In genomic region chr13:39982745-39983144, GRCh38 we compare ENCODE assay signal across 24 cellular contexts.
"Had no signal": no experiment of that assay in that cellular context is flagged by ENCODE, and none has a peak within 500 bp of the region (broad histone marks: within the 10 kb centered on the region; RNA-seq: fewer than 3 reads in every experiment).

No MANE protein-coding gene starts in this region.

- H3K4me3 Mint-ChIP-seq: activated B cell treated with CpG ODN at 0.5 μM for 24 hours; activated CD4-positive, alpha-beta memory T cell treated with anti-CD3 and anti-CD28 coated beads for 36 hours; activated CD4-positive, alpha-beta T cell treated with anti-CD3 and anti-CD28 coated beads, Interleukin-2, amount 10 ng/mL, durations not matched to agents 7 days and 5 days; activated naive CD4-positive, alpha-beta T cell treated with anti-CD3 and anti-CD28 coated beads for 36 hours; activated naive CD8-positive, alpha-beta T cell; activated T-cell treated with anti-CD3 and anti-CD28 coated beads, Interleukin-2, amount 50 U/mL, for 4 hours; T-cell had no signal

- H3K27ac ChIP-seq: brain microvascular endothelial cell, cardiac muscle cell, SK-N-MC had no signal

- H3K9me3 ChIP-seq: MG63 had no signal

- DNase-seq: activated B cell treated with CpG ODN at 0.5 μM for 24 hours; activated CD4-positive, alpha-beta memory T cell treated with anti-CD3 and anti-CD28 coated beads for 36 hours; activated CD4-positive, alpha-beta T cell treated with anti-CD3 and anti-CD28 coated beads, Interleukin-2, amount 10 ng/mL, durations not matched to agents 7 days and 5 days; activated CD8-positive, alpha-beta memory T cell treated with anti-CD3 and anti-CD28 coated beads for 24 hours; activated gamma-delta T cell; activated naive CD4-positive, alpha-beta T cell treated with anti-CD3 and anti-CD28 coated beads for 36 hours; activated T-cell treated with anti-CD3 and anti-CD28 coated beads, Interleukin-2, amount 50 U/mL, for 4 hours; amygdala; brain microvascular endothelial cell; MG63; MV-4-11; NCI-H1092 treated with DMSO at 0.1 percent for 48 hours; NCI-H1417 treated with DMSO at 0.1 percent for 48 hours; NCI-H1694; NCI-H2081; NCI-H446; NCI-H524; PC-3; T-cell; T-helper 2 cell; T1000 had no signal

- H3K27me3 ChIP-seq: brain microvascular endothelial cell, cardiac muscle cell, MG63 had no signal

- H3K9me3 Mint-ChIP-seq: activated B cell treated with CpG ODN at 0.5 μM for 24 hours; activated CD4-positive, alpha-beta memory T cell treated with anti-CD3 and anti-CD28 coated beads for 36 hours; activated naive CD4-positive, alpha-beta T cell treated with anti-CD3 and anti-CD28 coated beads for 36 hours; T-cell had no signal

- H3K27me3 Mint-ChIP-seq: activated CD4-positive, alpha-beta memory T cell treated with anti-CD3 and anti-CD28 coated beads for 36 hours had no signal

- H3K27ac Mint-ChIP-seq: activated B cell treated with CpG ODN at 0.5 μM for 24 hours; activated CD4-positive, alpha-beta memory T cell treated with anti-CD3 and anti-CD28 coated beads for 36 hours; activated CD4-positive, alpha-beta T cell treated with anti-CD3 and anti-CD28 coated beads, Interleukin-2, amount 10 ng/mL, durations not matched to agents 7 days and 5 days; activated naive CD4-positive, alpha-beta T cell treated with anti-CD3 and anti-CD28 coated beads for 36 hours; activated naive CD8-positive, alpha-beta T cell; T-cell had no signal

- H3K4me1 Mint-ChIP-seq: activated B cell treated with CpG ODN at 0.5 μM for 24 hours; activated CD4-positive, alpha-beta T cell treated with anti-CD3 and anti-CD28 coated beads, Interleukin-2, amount 10 ng/mL, durations not matched to agents 7 days and 5 days; T-cell had no signal

- H3K36me3 Mint-ChIP-seq: activated CD4-positive, alpha-beta memory T cell treated with anti-CD3 and anti-CD28 coated beads for 36 hours; T-cell had no signal

- H3K36me3 ChIP-seq: brain microvascular endothelial cell, cardiac muscle cell, MG63 had no signal

- H3K4me3 ChIP-seq: cardiac muscle cell, MG63, SK-N-MC had no signal

- ATAC-seq: activated T-cell treated with anti-CD3 and anti-CD28 coated beads, Interleukin-2, amount 50 U/mL, for 4 hours; PC-3; T-cell had no signal
